ENCODE assay signal across 8 cellular contexts in the genomic region with DNA sequence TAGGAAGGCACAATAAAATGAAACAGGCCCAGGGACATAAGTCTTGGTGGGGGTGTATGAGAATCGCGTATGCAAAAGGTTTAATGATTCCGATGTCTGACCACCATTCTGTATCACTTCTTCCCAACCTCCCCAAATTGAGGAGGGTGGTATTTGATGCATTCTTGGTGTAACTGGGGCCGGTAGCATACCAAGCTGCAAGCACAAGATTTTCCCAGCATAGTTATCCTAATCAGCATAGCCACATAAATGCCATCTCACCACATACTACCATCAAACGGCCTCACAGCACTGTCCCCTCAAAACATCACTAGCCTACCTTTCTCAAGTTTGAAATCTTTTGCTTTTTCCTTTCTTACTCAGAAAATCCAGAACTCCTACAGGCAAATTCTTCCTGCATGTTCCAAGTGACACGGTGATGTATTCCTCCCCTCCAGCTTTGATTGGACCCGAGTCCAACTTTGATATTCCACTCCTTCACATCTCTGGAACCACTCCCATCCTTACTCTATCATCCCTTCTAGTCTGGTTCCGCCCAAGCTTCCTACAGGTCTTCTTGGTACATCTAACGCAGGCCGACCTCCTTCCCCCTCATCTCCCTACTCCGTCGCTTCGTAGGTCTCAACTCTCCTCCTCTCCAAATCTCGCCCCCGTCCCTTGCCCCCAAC. TPM values are rescaled to one million over a fixed set of nuclear protein-coding genes. Genes with fewer than 3 reads are reported as not detected.
A peak's percentile ranks its signal among the peaks of the same experiment; 100 is the strongest.
DNase-seq lines count a peak whose midpoint lies in the region; ATAC-seq and TF ChIP-seq lines count a peak whose summit lies in the region.

No MANE protein-coding gene starts in this region.

- peaks cover 17% of the 10 kb centered on the region for H3K79me2 ChIP-seq in OCI-LY1 (ENCODE audit: insufficient read depth, low read length)

- peak overlapping the region; percentile 97 for H3K27ac Mint-ChIP-seq in mesothelial cell of epicardium

- H3K27me3 ChIP-seq in OCI-LY1 (ENCODE audit: insufficient read depth, low read length): no peaks in the 10 kb centered on the region

- H3F3A ChIP-seq in OCI-LY1 (ENCODE audit: insufficient read depth, low read length): no peaks in the 10 kb centered on the region

- peak overlapping the region; percentile 97 for H3K9ac ChIP-seq in OCI-LY1 (ENCODE audit: low read length)

- no peak for ATAC-seq in HG02571 (IDR thresholded peaks at IDR 0.05; ENCODE audit: unreplicated experiment)

- H3K27me3 Mint-ChIP-seq in mesothelial cell of epicardium (ENCODE audit: low read depth): no peaks in the 10 kb centered on the region

- H3K4me3 ChIP-seq in OCI-LY1 (ENCODE audit: low read depth, low read length, poor library complexity, severe bottlenecking): peak overlapping the region; percentile 97

- H3K9me3 ChIP-seq in OCI-LY1 (ENCODE audit: low read length): no peaks in the 10 kb centered on the region

- H3K9me3 Mint-ChIP-seq in mesothelial cell of epicardium: no peaks in the 10 kb centered on the region

- no peaks in the 10 kb centered on the region for H4K20me1 ChIP-seq in OCI-LY1 (ENCODE audit: insufficient read depth, low read length)

- peaks cover 47% of the 10 kb centered on the region for H3K36me3 ChIP-seq in OCI-LY1 (ENCODE audit: insufficient read depth, low read length)

- H3K9me2 ChIP-seq in OCI-LY1 (ENCODE audit: low read depth, low read length): no peaks in the 10 kb centered on the region

- peaks cover 19% of the 10 kb centered on the region for H3K36me3 Mint-ChIP-seq in mesothelial cell of epicardium

- peak overlapping the region; percentile 53 for H3K27ac ChIP-seq in OCI-LY1 (ENCODE audit: low read depth, low read length, poor library complexity, severe bottlenecking)

- no peak overlapping the region for H2AFZ ChIP-seq in OCI-LY1 (ENCODE audit: low read length)

- peak; percentile 45 for DNase-seq in DMS79 treated with DMSO at 0.1 percent for 48 hours (lab: John Stamatoyannopoulos, UW)
- no peak for DNase-seq in DMS79 (lab: John Stamatoyannopoulos, UW)
- peak; percentile 63 for DNase-seq in dermis blood vessel endothelial cell
- no peak for DNase-seq in mesothelial cell of epicardium (ENCODE audit: low spot score in 2 of 2, unreplicated experiment in 2 of 2)
- no peak for DNase-seq in stimulated activated CD4-positive, alpha-beta T cell treated with anti-CD3 and anti-CD28 coated beads, Interleukin-4, amount 100 ng/mL, for 24 hours
- DNase-seq in NCI-H187 (lab: John Stamatoyannopoulos, UW): no peak

- TF ChIP-seq CTCF in OCI-LY1 (IDR thresholded peaks at IDR 0.05; ENCODE audit: low read length): no peak
- no peak for TF ChIP-seq CTCF in mesothelial cell of epicardium (IDR thresholded peaks at IDR 0.05; ENCODE audit: unreplicated experiment)

- H3K4me1 Mint-ChIP-seq in mesothelial cell of epicardium: peaks cover 28% of the 10 kb centered on the region

- H3K4me3 Mint-ChIP-seq in mesothelial cell of epicardium: peak overlapping the region; percentile 96

- peaks cover 29% of the 10 kb centered on the region for H3K4me1 ChIP-seq in OCI-LY1 (ENCODE audit: insufficient read depth, low read length, severe bottlenecking)

- peak overlapping the region; percentile 100 for H3K4me2 ChIP-seq in OCI-LY1 (ENCODE audit: low read length)

RNA-seq across cellular contexts. Expression of gene CLK2, which starts 0.7 kb away (rescaled TPM):
- total RNA-seq in dermis blood vessel endothelial cell (24.5 and 35.9 TPM in 2 replicates), mesothelial cell of epicardium (104 to 108 TPM (median 105 TPM) in 3 replicates)

RNA-seq across cellular contexts. Expression of gene HCN3, which starts 4.7 kb away (rescaled TPM):
- 0.84 and 0.85 TPM in 2 replicates for total RNA-seq in dermis blood vessel endothelial cell
- 12.9 to 13.6 TPM (median 13.1 TPM) in 3 replicates for total RNA-seq in mesothelial cell of epicardium

RNA-seq across cellular contexts. Expression of gene SCAMP3, which starts 10.4 kb away (rescaled TPM):
- total RNA-seq in dermis blood vessel endothelial cell (38.3 and 46.3 TPM in 2 replicates), mesothelial cell of epicardium (46.8 to 50.5 TPM (median 49.8 TPM) in 3 replicates)

RNA-seq across cellular contexts. Expression of gene ENTREP3, which starts 17.3 kb away (rescaled TPM):
- total RNA-seq in dermis blood vessel endothelial cell (6.5 and 12.3 TPM in 2 replicates), mesothelial cell of epicardium (51.9 to 56.1 TPM (median 56.0 TPM) in 3 replicates)

RNA-seq across cellular contexts. Expression of gene PKLR, which starts 28.6 kb away (rescaled TPM):
- total RNA-seq in dermis blood vessel endothelial cell: 0.05 TPM in 1 of 2 replicates, not detected in the other
- total RNA-seq in mesothelial cell of epicardium: 0.11 TPM in 1 of 3 replicates, not detected in the others

Comparison
In these comparisons a context has a peak if more than half of its experiments do, and no peak if none do; other contexts are left out.
1. DNase-seq: peak in DMS79 treated with DMSO at 0.1 percent for 48 hours (single experiment) and dermis blood vessel endothelial cell (single experiment); none in DMS79 (single experiment), mesothelial cell of epicardium (0 of 2), stimulated activated CD4-positive, alpha-beta T cell treated with anti-CD3 and anti-CD28 coated beads, Interleukin-4, amount 100 ng/mL, for 24 hours (single experiment) and NCI-H187 (0 of 2).